Comparison of ENCODE assay signal across 8 cellular contexts in the genomic region with DNA sequence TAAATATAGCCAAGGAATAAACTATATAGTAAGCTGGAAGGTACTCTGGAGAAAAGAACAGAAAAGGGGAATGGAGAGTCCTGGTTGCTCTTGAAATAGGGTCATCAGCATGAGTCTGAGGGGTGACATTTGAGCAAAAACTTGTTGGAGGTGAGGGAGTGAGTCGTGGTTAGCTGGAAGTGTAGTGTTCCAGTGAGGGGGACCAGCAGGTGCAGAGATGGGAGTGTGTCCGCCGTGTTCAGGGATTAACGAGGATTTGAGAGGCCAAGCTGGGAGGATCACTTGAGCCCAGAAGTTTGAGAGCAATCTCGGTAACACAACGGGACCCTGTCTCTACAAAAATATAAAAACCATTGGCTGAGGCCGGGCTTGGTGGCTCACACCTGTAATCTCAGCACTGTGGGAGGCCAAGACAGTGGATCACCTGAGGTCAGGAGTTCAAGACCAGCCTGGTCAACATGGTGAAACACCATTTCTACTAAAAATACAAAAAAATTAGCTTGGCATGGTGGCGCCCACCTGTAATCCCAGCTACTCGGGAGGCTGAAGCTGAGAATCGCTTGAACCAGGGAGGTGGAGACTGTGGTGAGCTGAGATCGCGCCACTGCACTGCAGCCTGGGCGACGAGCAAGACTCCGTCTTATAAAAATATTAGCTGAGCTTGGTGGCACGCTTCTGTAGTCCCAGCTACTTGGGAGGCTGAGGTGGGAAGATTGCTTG. TPM values are rescaled to one million over a fixed set of nuclear protein-coding genes. Genes with fewer than 3 reads are reported as not detected.
DNase-seq lines count a peak whose midpoint lies in the region; ATAC-seq and TF ChIP-seq lines count a peak whose summit lies in the region.

No MANE protein-coding gene starts in this region.

- intact Hi-C loops in Panc1 (cut with micrococcal nuclease; ENCODE audit: unreplicated experiment) (no loop called here), ovary (cut with DNase I) (loop anchor here in 2 of 4 donors (5.0 to 10.0 kb wide), 2 partner anchors 86 to 88 kb away; partner anchors contain the start of gene EID2B (in 2 of the 2))

- TF ChIP-seq EP300 in ovary (IDR thresholded peaks at IDR 0.05): no peak

- H3K27ac ChIP-seq in DND-41 (ENCODE audit: low read length): peak overlapping the region; percentile 80
- peak overlapping the region; percentile 85 for H3K27ac ChIP-seq in Panc1 (ENCODE audit: low read length)
- H3K27ac ChIP-seq in epithelial cell of prostate: peak overlapping the region; percentile 77
- H3K27ac ChIP-seq in ovary: no peak overlapping the region

- peaks cover 38% of the 10 kb centered on the region for H3K4me1 ChIP-seq in DND-41 (ENCODE audit: insufficient read depth, low read length)
- H3K4me1 ChIP-seq in Panc1 (ENCODE audit: control insufficient read depth, insufficient read depth, low read length): peaks cover 31% of the 10 kb centered on the region
- peaks cover 7% of the 10 kb centered on the region for H3K4me1 ChIP-seq in ovary (ENCODE audit: insufficient read depth)

- H3K4me2 ChIP-seq in DND-41 (ENCODE audit: insufficient read depth, low read length): peak overlapping the region; percentile 67

- H3K27me3 ChIP-seq in DND-41 (ENCODE audit: insufficient read depth, low read length, poor library complexity) (no peaks in the 10 kb centered on the region), Panc1 (ENCODE audit: control insufficient read depth, insufficient read depth, low read length) (no peaks in the 10 kb centered on the region), ovary (no peaks in the 10 kb centered on the region)

- peaks cover 25% of the 10 kb centered on the region for H4K20me1 ChIP-seq in DND-41 (ENCODE audit: insufficient read depth, low read length)

- H3K79me2 ChIP-seq in DND-41 (ENCODE audit: insufficient read depth, low read length): peaks cover 72% of the 10 kb centered on the region

- 77 to 81% (median 79%) methylated on average over 16 of the region's 16 CpGs for WGBS in ovary, 3 donors

- no peak overlapping the region for H2AFZ ChIP-seq in DND-41 (ENCODE audit: low read depth, low read length)

- peak overlapping the region; percentile 83 for H3K9ac ChIP-seq in DND-41 (ENCODE audit: low read depth, low read length)

- no peak for TF ChIP-seq POLR2A in ovary (IDR thresholded peaks at IDR 0.05)

- H3K9me3 ChIP-seq in DND-41 (ENCODE audit: insufficient read depth, low read length, severe bottlenecking) (no peaks in the 10 kb centered on the region), Panc1 (ENCODE audit: control insufficient read depth, insufficient read depth, low read depth, low read length) (no peaks in the 10 kb centered on the region), ovary (no peaks in the 10 kb centered on the region)

- no TSS peak for BruUV-seq in Panc1 (replicated peaks; lab: Mats Ljungman, UMichigan)

- DNase-seq in DND-41 (no peak), Panc1 (ENCODE audit: low read depth, low spot score) (no peak), epithelial cell of prostate (ENCODE audit: low read depth, low spot score) (no peak), ovary (no peak), HUDEP-2 (lab: John Stamatoyannopoulos, UW; ENCODE audit: unreplicated experiment in 76 of 76) (no peak), pons (ENCODE audit: low spot score) (no peak), GM20000 (ENCODE audit: low spot score) (no peak)

- in situ Hi-C loops in Panc1 (cut with HindIII; ENCODE audit: low pct_unique_long_range_greater_than_20kb, low sequenced_read_pairs): no loop called here

- CTCF ChIA-PET in Panc1 (lab: Charles Lee): interaction anchor here (0.6 to 4.6 kb wide), 9 partner anchors 11 to 118 kb away, joined by 3 to 36 read pairs (median 4); partner anchors contain the start of genes EID2B, RPS16 and TIMM50

- no peak for TF ChIP-seq CTCF in DND-41 (IDR thresholded peaks at IDR 0.05; ENCODE audit: borderline replicate concordance, extremely low read depth, low read length, poor library complexity, severe bottlenecking)
- TF ChIP-seq CTCF in Panc1 (IDR thresholded peaks at IDR 0.05): no peak
- no peak for TF ChIP-seq CTCF in ovary (IDR thresholded peaks at IDR 0.05)
- no peak for TF ChIP-seq CTCF in GM20000 (IDR thresholded peaks at IDR 0.05; ENCODE audit: extremely low read depth, missing control alignments)

- H3K4me3 ChIP-seq in DND-41 (ENCODE audit: low read depth in 1 of 2, low read length in 2 of 2): peak overlapping the region; percentile 84 to 93; a peak in 3 of 4 replicates
- peak overlapping the region; percentile 34 to 56 for H3K4me3 ChIP-seq in Panc1 (ENCODE audit: low read depth in 2 of 2, low read length in 2 of 2)
- H3K4me3 ChIP-seq in ovary: peak overlapping the region; percentile 88

- POLR2A ChIA-PET in Panc1 (lab: Charles Lee): interaction anchor here (0.5 to 9.0 kb wide), 14 partner anchors 13 to 523 kb away, joined by 3 to 254 read pairs (median 4); partner anchors contain the start of genes MED29, RPS16 and TIMM50

- ATAC-seq in DND-41 (ENCODE audit: insufficient read depth, low read depth): no peak
- no peak for ATAC-seq in Panc1
- no peak for ATAC-seq in HG02642 (IDR thresholded peaks at IDR 0.05; ENCODE audit: poor library complexity, unreplicated experiment)

- H3K36me3 ChIP-seq in DND-41 (ENCODE audit: insufficient read depth, low read length) (peaks cover 27% of the 10 kb centered on the region), Panc1 (ENCODE audit: control insufficient read depth, insufficient read depth, low read length) (peaks cover 18% of the 10 kb centered on the region), ovary (no peaks in the 10 kb centered on the region)

RNA-seq across cellular contexts. Expression of gene SUPT5H, which starts 1.1 kb away (rescaled TPM):
- total RNA-seq in Panc1 (2021; ENCODE audit: unreplicated experiment) (1,614 TPM), ovary (100 to 1,000 TPM in 4 of 7 donors, 10 to 100 TPM in 3; 51.4 to 127 (median 101) TPM)
- 1,718 TPM for polyA plus RNA-seq in Panc1 (2012; ENCODE audit: insufficient read length)
- polyA plus RNA-seq in ovary: 100 to 1,000 TPM in 1 of 2 donors, 10 to 100 TPM in 1; 98.8 to 163 TPM

RNA-seq across cellular contexts. Expression of gene RPS16, which starts 10.8 kb away (rescaled TPM):
- total RNA-seq in Panc1 (2021; ENCODE audit: unreplicated experiment): 27,832 TPM
- polyA plus RNA-seq in Panc1 (2012; ENCODE audit: insufficient read length): 38,578 TPM
- 1,000 to 10,000 TPM; 3,321 to 5,287 (median 4,531) TPM for total RNA-seq in ovary
- 1,000 to 10,000 TPM; 2,348 to 7,403 TPM for polyA plus RNA-seq in ovary

RNA-seq across cellular contexts. Expression of gene PLEKHG2, which starts 34.1 kb away (rescaled TPM):
- total RNA-seq in Panc1 (2021; ENCODE audit: unreplicated experiment) (1,988 TPM), ovary (10 to 100 TPM in 6 of 7 donors, 1 to 10 TPM in 1; 8.6 to 68.0 (median 33.9) TPM)
- 2,032 TPM for polyA plus RNA-seq in Panc1 (2012; ENCODE audit: insufficient read length)
- 10 to 100 TPM; 12.9 to 23.0 TPM for polyA plus RNA-seq in ovary

RNA-seq across cellular contexts. Expression of gene TIMM50, which starts 34.1 kb away (rescaled TPM):
- total RNA-seq in Panc1 (2021; ENCODE audit: unreplicated experiment) (1,837 TPM), ovary (10 to 100 TPM; 31.5 to 59.9 (median 51.4) TPM)
- polyA plus RNA-seq in Panc1 (2012; ENCODE audit: insufficient read length): 1,800 TPM
- 10 to 100 TPM; 41.2 to 48.3 TPM for polyA plus RNA-seq in ovary

RNA-seq across cellular contexts. Expression of gene ZFP36, which starts 39.9 kb away (rescaled TPM):
- total RNA-seq in Panc1 (2021; ENCODE audit: unreplicated experiment) (414 TPM), ovary (100 to 1,000 TPM in 6 of 7 donors, 10 to 100 TPM in 1; 78.1 to 995 (median 152) TPM)
- 369 TPM for polyA plus RNA-seq in Panc1 (2012; ENCODE audit: insufficient read length)
- polyA plus RNA-seq in ovary: 100 to 1,000 TPM; 204 to 320 TPM

Comparison
In these comparisons a context has a peak if more than half of its experiments do, and no peak if none do; other contexts are left out.
1. H3K27ac ChIP-seq: peak in DND-41 (single experiment), Panc1 (single experiment) and epithelial cell of prostate (single experiment); none in ovary (0 of 2).
2. RNA of gene SUPT5H, which starts 1.1 kb away (total RNA-seq): 1,614 TPM in Panc1 (single experiment); 51.4 to 127 TPM in ovary; every median in the first group is over 10 times any median in the second.
3. RNA of gene PLEKHG2, which starts 34.1 kb away (total RNA-seq): 1,988 TPM in Panc1 (single experiment); 8.6 to 68.0 TPM in ovary; every median in the first group is over 10 times any median in the second.
4. Peak in every context shown above with its lines, with median percentiles within 50 percentile points of each other: H3K4me3 ChIP-seq.